Comparison of ENCODE assay signal across 11 cellular contexts in the genomic region with DNA sequence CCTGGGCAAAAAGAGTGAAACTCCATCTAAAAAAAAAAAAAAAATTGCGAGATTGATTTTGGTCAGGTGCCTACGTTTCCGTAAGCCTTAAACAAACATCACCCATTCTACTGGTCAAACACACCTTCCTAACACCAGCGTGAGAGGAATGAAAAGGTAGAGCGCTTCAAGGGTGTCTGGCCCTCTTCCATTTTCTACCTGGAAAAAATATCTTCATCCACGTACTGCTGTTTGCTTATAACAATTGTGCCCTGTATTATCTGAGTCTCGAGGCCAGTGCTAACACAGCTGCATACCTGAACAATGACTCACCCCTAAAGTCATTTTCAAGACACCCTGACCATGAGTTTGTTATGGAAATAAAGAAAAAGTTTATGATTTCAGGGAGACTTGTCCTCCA. TPM values are rescaled to one million over a fixed set of nuclear protein-coding genes. Genes with fewer than 3 reads are reported as not detected.
DNase-seq lines count a peak whose midpoint lies in the region; ATAC-seq and TF ChIP-seq lines count a peak whose summit lies in the region.
"Had no signal": no experiment of that assay in that cellular context is flagged by ENCODE, and none has a peak within 500 bp of the region (broad histone marks: within the 10 kb centered on the region; RNA-seq: fewer than 3 reads in every experiment).

No MANE protein-coding gene starts in this region.

- BruUV-seq in Panc1 (replicated peaks; lab: Mats Ljungman, UMichigan), result no TSS peak

- 93% methylated on average over 6 of the region's 7 CpGs; no CpG with 5 or more reads in 1 of the 2 experiments for WGBS in endodermal cell (ENCODE audit: insufficient coverage in 1 of 2, insufficient read length in 1 of 2), 2 experiments

- H3K4me1 ChIP-seq in Panc1 (ENCODE audit: control insufficient read depth, insufficient read depth, low read length) (peaks cover 13% of the 10 kb centered on the region), endodermal cell (ENCODE audit: control insufficient read depth, insufficient read depth, low read length) (no peaks in the 10 kb centered on the region)

- H3K4me3 ChIP-seq in Panc1 (ENCODE audit: low read depth in 2 of 2, low read length in 2 of 2) (no peak overlapping the region), endodermal cell (ENCODE audit: low read length) (no peak overlapping the region)
- H3K4me3 ChIP-seq: SK-N-MC had no signal

- in situ Hi-C loops in Panc1 (cut with HindIII; ENCODE audit: low pct_unique_long_range_greater_than_20kb, low sequenced_read_pairs), result no loop called here

- DNase-seq in H4 (ENCODE audit: low spot score), result peak; percentile 47
- DNase-seq in Panc1 (ENCODE audit: low read depth, low spot score), result no peak
- DNase-seq in fibroblast of gingiva (ENCODE audit: low read depth), result peak; percentile 12
- no peak for DNase-seq in sciatic nerve (ENCODE audit: low spot score)
- no peak for DNase-seq in NCI-H187 (lab: John Stamatoyannopoulos, UW)
- no peak for DNase-seq in endodermal cell
- DNase-seq: GOT3; stimulated activated CD4-positive, alpha-beta T cell treated with anti-CD3 and anti-CD28 coated beads, Interleukin-2, amount 100 ng/mL, for 48 hours had no signal

- peaks cover 5% of the 10 kb centered on the region for H3K4me1 Mint-ChIP-seq in endodermal cell

- TF ChIP-seq CTCF in Panc1 (IDR thresholded peaks at IDR 0.05) (no peak), endodermal cell (conservative IDR thresholded peaks at IDR 0.05) (no peak)

- H3K27ac ChIP-seq in Panc1 (ENCODE audit: low read length) (peak overlapping the region; percentile 91), endodermal cell (ENCODE audit: low read depth, low read length) (no peak overlapping the region)
- H3K27ac ChIP-seq: SK-N-MC had no signal

- intact Hi-C loops in Panc1 (cut with micrococcal nuclease; ENCODE audit: unreplicated experiment) (loop anchor here (10.0 kb wide), 1 partner anchor 106 kb away; no protein-coding TSS in a partner anchor), sciatic nerve (cut with DNase I) (no loop called here)

- ATAC-seq in Panc1 (peak; percentile 93), sciatic nerve (peak; percentile 74), HG03045 (IDR thresholded peaks at IDR 0.05; ENCODE audit: unreplicated experiment) (no peak), GM21723 (IDR thresholded peaks at IDR 0.05; ENCODE audit: unreplicated experiment) (no peak)

- H3K27me3 Mint-ChIP-seq in endodermal cell (ENCODE audit: insufficient read depth), result peaks cover 1% of the 10 kb centered on the region

- no peaks in the 10 kb centered on the region for H3K27me3 ChIP-seq in Panc1 (ENCODE audit: control insufficient read depth, insufficient read depth, low read length)
- H3K27me3 ChIP-seq in endodermal cell (ENCODE audit: control insufficient read depth, insufficient read depth, low read length, poor library complexity, severe bottlenecking), result no peaks in the 10 kb centered on the region

- no peaks in the 10 kb centered on the region for H3K36me3 Mint-ChIP-seq in endodermal cell (ENCODE audit: low read depth)

- H3K36me3 ChIP-seq in Panc1 (ENCODE audit: control insufficient read depth, insufficient read depth, low read length) (no peaks in the 10 kb centered on the region), endodermal cell (ENCODE audit: control insufficient read depth, insufficient read depth, low read length) (no peaks in the 10 kb centered on the region)

- H3K9ac ChIP-seq in endodermal cell (ENCODE audit: extremely low read depth, low read length, poor library complexity, severe bottlenecking), result no peak overlapping the region

- CTCF ChIA-PET in Panc1 (lab: Charles Lee), result no interaction called here

- H3K4me3 Mint-ChIP-seq in endodermal cell, result no peak overlapping the region

- POLR2A ChIA-PET in Panc1 (lab: Charles Lee), result no interaction called here

- peaks cover 54% of the 10 kb centered on the region for H3K9me3 Mint-ChIP-seq in endodermal cell

- H3K9me3 ChIP-seq in Panc1 (ENCODE audit: control insufficient read depth, insufficient read depth, low read depth, low read length), result no peaks in the 10 kb centered on the region
- peaks cover 11% of the 10 kb centered on the region for H3K9me3 ChIP-seq in endodermal cell (ENCODE audit: control insufficient read depth, low read length)

- no peak overlapping the region for H3K27ac Mint-ChIP-seq in endodermal cell

RNA-seq across cellular contexts. Expression of a gene that starts 13.9 kb away (rescaled TPM):
- total RNA-seq in H4 (2014; rRNA removed; shearing (Covaris generic)), result 6,124 and 7,364 TPM in 2 replicates
- total RNA-seq in Panc1 (2021; ENCODE audit: unreplicated experiment), result 2,928 TPM
- polyA plus RNA-seq in Panc1 (2012; ENCODE audit: insufficient read length), result 5,442 TPM
- 3,078 TPM for total RNA-seq in sciatic nerve
- 1,000 to 10,000 TPM; 1,539 to 2,456 TPM for total RNA-seq in endodermal cell
- polyA plus RNA-seq in endodermal cell (2013, experiment 1 of 2), result 2,887 TPM
- 3,134 TPM for polyA plus RNA-seq in endodermal cell (2013, experiment 2 of 2)

RNA-seq across cellular contexts. Expression of a gene that starts 55.6 kb away (rescaled TPM):
- not detected in 2 replicates for total RNA-seq in H4 (2014; rRNA removed; shearing (Covaris generic))
- total RNA-seq in Panc1 (2021; ENCODE audit: unreplicated experiment), result not detected
- not detected for polyA plus RNA-seq in Panc1 (2012; ENCODE audit: insufficient read length)
- total RNA-seq in sciatic nerve, result not detected
- total RNA-seq in endodermal cell, result not detected
- not detected for polyA plus RNA-seq in endodermal cell (2013, experiment 1 of 2)
- not detected for polyA plus RNA-seq in endodermal cell (2013, experiment 2 of 2)

Comparison
In these comparisons a context has a peak if more than half of its experiments do, and no peak if none do; other contexts are left out.
1. DNase-seq: peak in H4 (single experiment) and fibroblast of gingiva (single experiment); none in Panc1 (single experiment), sciatic nerve (single experiment), NCI-H187 (0 of 2) and endodermal cell (single experiment).
2. ATAC-seq: peak in Panc1 (single experiment) and sciatic nerve (single experiment); none in HG03045 (single experiment) and GM21723 (single experiment).